Comparison of ENCODE assay signal across 1 cellular context in the genomic region with DNA sequence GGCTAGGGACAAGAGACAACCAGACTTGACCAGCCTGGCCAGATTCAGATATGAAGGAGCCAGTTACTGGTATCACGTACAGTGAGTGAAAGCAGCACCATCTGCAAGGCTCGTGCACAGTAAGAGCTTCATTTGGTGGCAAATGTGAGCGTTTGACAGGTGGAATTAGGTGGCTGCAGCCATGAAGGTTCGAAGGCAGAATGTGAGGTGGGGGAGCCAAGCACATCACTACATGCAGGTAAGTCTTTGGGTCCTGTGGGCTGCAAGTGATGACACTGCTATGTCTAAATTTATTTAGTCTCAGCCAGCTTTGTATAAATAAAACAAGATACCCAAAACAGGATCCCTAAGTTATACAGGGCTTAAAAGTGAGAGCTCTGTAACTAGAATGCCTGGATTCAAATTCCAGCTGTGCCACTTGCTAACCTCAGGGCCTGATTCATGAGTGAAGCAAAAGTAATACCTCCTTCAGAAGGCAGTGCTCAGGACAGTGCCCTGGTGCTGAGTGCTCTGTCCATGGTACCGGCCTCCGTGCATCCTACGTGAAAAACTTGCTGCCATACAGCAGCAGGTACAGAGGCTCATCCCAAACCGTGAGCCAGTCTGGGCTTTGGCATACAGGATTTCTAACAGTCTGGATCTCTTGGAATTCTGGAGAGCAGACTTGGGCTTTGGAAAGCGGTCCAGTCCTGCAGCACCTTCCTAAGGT.
A peak's percentile ranks its signal among the peaks of the same experiment; 100 is the strongest.
TF ChIP-seq lines count a peak whose summit lies in the region.

No MANE protein-coding gene starts in this region.

TF ChIP-seq in K562, 482 proteins besides CTCF, POLR2A, EP300 and RAD21 (continued from another document):
- TF ChIP-seq, protein P1, sequence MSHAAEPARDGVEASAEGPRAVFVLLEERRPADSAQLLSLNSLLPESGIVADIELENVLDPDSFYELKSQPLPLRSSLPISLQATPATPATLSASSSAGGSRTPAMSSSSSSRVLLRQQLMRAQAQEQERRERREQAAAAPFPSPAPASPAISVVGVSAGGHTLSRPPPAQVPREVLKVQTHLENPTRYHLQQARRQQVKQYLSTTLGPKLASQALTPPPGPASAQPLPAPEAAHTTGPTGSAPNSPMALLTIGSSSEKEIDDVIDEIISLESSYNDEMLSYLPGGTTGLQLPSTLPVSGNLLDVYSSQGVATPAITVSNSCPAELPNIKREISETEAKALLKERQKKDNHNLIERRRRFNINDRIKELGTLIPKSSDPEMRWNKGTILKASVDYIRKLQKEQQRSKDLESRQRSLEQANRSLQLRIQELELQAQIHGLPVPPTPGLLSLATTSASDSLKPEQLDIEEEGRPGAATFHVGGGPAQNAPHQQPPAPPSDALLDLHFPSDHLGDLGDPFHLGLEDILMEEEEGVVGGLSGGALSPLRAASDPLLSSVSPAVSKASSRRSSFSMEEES (CRISPR knock-in tag; IDR thresholded peaks at IDR 0.05): no peak
- TF ChIP-seq GTF2F1 (IDR thresholded peaks at IDR 0.05; ENCODE audit: low read depth, low read length): no peak
- TF ChIP-seq, protein P2, sequence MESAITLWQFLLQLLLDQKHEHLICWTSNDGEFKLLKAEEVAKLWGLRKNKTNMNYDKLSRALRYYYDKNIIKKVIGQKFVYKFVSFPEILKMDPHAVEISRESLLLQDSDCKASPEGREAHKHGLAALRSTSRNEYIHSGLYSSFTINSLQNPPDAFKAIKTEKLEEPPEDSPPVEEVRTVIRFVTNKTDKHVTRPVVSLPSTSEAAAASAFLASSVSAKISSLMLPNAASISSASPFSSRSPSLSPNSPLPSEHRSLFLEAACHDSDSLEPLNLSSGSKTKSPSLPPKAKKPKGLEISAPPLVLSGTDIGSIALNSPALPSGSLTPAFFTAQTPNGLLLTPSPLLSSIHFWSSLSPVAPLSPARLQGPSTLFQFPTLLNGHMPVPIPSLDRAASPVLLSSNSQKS (CRISPR knock-in tag; IDR thresholded peaks at IDR 0.05): no peak
- no peak for TF ChIP-seq TCF7 (IDR thresholded peaks at IDR 0.05; ENCODE audit: borderline replicate concordance)
- no peak for TF ChIP-seq ZNF217 (CRISPR knock-in tag; IDR thresholded peaks at IDR 0.05)
- TF ChIP-seq EHMT2 (IDR thresholded peaks at IDR 0.05): peak; percentile 89
- TF ChIP-seq NCOA6 (IDR thresholded peaks at IDR 0.05): peak; percentile 21; the same call in 1 of the 2 replicates
- TF ChIP-seq BRD9 (IDR thresholded peaks at IDR 0.05; ENCODE audit: low read depth, partially characterized antibody): no peak
- no peak for TF ChIP-seq XRCC3 (IDR thresholded peaks at IDR 0.05)
- TF ChIP-seq MAFF (IDR thresholded peaks at IDR 0.05; ENCODE audit: low read length): no peak
- no peak for TF ChIP-seq ZNF41 (CRISPR knock-in tag; conservative IDR thresholded peaks at IDR 0.05)
- TF ChIP-seq, protein P3, sequence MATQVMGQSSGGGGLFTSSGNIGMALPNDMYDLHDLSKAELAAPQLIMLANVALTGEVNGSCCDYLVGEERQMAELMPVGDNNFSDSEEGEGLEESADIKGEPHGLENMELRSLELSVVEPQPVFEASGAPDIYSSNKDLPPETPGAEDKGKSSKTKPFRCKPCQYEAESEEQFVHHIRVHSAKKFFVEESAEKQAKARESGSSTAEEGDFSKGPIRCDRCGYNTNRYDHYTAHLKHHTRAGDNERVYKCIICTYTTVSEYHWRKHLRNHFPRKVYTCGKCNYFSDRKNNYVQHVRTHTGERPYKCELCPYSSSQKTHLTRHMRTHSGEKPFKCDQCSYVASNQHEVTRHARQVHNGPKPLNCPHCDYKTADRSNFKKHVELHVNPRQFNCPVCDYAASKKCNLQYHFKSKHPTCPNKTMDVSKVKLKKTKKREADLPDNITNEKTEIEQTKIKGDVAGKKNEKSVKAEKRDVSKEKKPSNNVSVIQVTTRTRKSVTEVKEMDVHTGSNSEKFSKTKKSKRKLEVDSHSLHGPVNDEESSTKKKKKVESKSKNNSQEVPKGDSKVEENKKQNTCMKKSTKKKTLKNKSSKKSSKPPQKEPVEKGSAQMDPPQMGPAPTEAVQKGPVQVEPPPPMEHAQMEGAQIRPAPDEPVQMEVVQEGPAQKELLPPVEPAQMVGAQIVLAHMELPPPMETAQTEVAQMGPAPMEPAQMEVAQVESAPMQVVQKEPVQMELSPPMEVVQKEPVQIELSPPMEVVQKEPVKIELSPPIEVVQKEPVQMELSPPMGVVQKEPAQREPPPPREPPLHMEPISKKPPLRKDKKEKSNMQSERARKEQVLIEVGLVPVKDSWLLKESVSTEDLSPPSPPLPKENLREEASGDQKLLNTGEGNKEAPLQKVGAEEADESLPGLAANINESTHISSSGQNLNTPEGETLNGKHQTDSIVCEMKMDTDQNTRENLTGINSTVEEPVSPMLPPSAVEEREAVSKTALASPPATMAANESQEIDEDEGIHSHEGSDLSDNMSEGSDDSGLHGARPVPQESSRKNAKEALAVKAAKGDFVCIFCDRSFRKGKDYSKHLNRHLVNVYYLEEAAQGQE (CRISPR knock-in tag; IDR thresholded peaks at IDR 0.05; ENCODE audit: low read depth): peak; percentile 85
- TF ChIP-seq SIN3A (IDR thresholded peaks at IDR 0.05; ENCODE audit: borderline replicate concordance in 2 of 2, control insufficient read depth in 1 of 2, low read depth in 2 of 2, low read length in 2 of 2): peak in 1 of 2 experiments; percentile 37; a peak in 1 of 4 replicates
- TF ChIP-seq CCNT2 (IDR thresholded peaks at IDR 0.05; ENCODE audit: borderline replicate concordance, extremely low read depth, insufficient read length, low read depth, low read length): no peak
TF ChIP-seq in K562: peak in this region for 6.
